ENCODE assay signal across 24 cellular contexts in the genomic region with DNA sequence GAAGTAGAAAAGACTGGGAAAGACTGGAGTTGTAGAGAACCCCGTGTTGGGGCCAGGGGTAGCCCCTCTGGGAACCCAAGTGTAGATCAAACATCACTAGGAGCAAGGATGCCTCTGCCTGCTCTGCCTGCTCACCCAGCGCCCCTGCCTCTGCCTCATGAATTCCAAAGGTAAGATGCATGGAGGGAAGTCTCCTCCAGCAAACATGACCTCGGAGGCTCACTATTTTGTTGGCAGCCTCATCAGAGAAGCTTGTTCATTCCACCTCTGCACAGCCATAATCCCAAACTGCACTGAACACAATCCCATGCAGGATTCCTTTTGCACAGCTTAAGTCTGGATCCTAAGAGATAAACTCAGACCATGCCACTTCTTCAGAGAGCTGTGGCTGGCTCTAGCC. TPM values are rescaled to one million over a fixed set of nuclear protein-coding genes. Genes with fewer than 3 reads are reported as not detected.
"Had no signal": no experiment of that assay in that cellular context is flagged by ENCODE, and none has a peak within 500 bp of the region (broad histone marks: within the 10 kb centered on the region; RNA-seq: fewer than 3 reads in every experiment).

No MANE protein-coding gene starts in this region.

- H3K27ac Mint-ChIP-seq: activated B cell treated with CpG ODN at 0.5 μM for 24 hours; activated CD4-positive, alpha-beta memory T cell treated with anti-CD3 and anti-CD28 coated beads for 36 hours; activated CD4-positive, alpha-beta T cell treated with anti-CD3 and anti-CD28 coated beads, Interleukin-2, amount 10 ng/mL, durations not matched to agents 7 days and 5 days; activated naive CD4-positive, alpha-beta T cell treated with anti-CD3 and anti-CD28 coated beads for 36 hours; activated naive CD8-positive, alpha-beta T cell; T-cell had no signal

- H3K27me3 Mint-ChIP-seq: activated B cell treated with CpG ODN at 0.5 μM for 24 hours; activated CD4-positive, alpha-beta memory T cell treated with anti-CD3 and anti-CD28 coated beads for 36 hours; activated naive CD8-positive, alpha-beta T cell; T-cell had no signal

- H3K9me3 Mint-ChIP-seq: activated B cell treated with CpG ODN at 0.5 μM for 24 hours; activated CD4-positive, alpha-beta memory T cell treated with anti-CD3 and anti-CD28 coated beads for 36 hours; activated CD4-positive, alpha-beta T cell treated with anti-CD3 and anti-CD28 coated beads, Interleukin-2, amount 10 ng/mL, durations not matched to agents 7 days and 5 days; activated naive CD4-positive, alpha-beta T cell treated with anti-CD3 and anti-CD28 coated beads for 36 hours; activated T-cell treated with anti-CD3 and anti-CD28 coated beads, Interleukin-2, amount 50 U/mL, for 4 hours; T-cell had no signal

- H3K4me3 Mint-ChIP-seq: activated B cell treated with CpG ODN at 0.5 μM for 24 hours; activated CD4-positive, alpha-beta memory T cell treated with anti-CD3 and anti-CD28 coated beads for 36 hours; activated CD4-positive, alpha-beta T cell treated with anti-CD3 and anti-CD28 coated beads, Interleukin-2, amount 10 ng/mL, durations not matched to agents 7 days and 5 days; activated naive CD4-positive, alpha-beta T cell treated with anti-CD3 and anti-CD28 coated beads for 36 hours; activated naive CD8-positive, alpha-beta T cell; activated T-cell treated with anti-CD3 and anti-CD28 coated beads, Interleukin-2, amount 50 U/mL, for 4 hours; T-cell had no signal

- ATAC-seq: activated T-cell treated with anti-CD3 and anti-CD28 coated beads, Interleukin-2, amount 50 U/mL, for 4 hours; PC-3; T-cell had no signal

- DNase-seq: activated B cell treated with CpG ODN at 0.5 μM for 24 hours; activated CD4-positive, alpha-beta memory T cell treated with anti-CD3 and anti-CD28 coated beads for 36 hours; activated CD4-positive, alpha-beta T cell treated with anti-CD3 and anti-CD28 coated beads for 1 hour; activated CD4-positive, alpha-beta T cell treated with anti-CD3 and anti-CD28 coated beads, Interleukin-2, amount 10 ng/mL, durations not matched to agents 7 days and 5 days; activated CD8-positive, alpha-beta memory T cell treated with anti-CD3 and anti-CD28 coated beads for 24 hours; activated gamma-delta T cell; activated naive CD4-positive, alpha-beta T cell treated with anti-CD3 and anti-CD28 coated beads for 36 hours; activated T-cell treated with anti-CD3 and anti-CD28 coated beads, Interleukin-2, amount 50 U/mL, for 4 hours; amygdala; caudate nucleus; MM.1S; NCI-H1105; NCI-H1436; NCI-H1694 treated with DMSO at 0.1 percent for 48 hours; NCI-H2029 treated with DMSO at 0.1 percent for 48 hours; NCI-H510A treated with DMSO at 0.1 percent for 48 hours; NCI-H69; NK-92 treated with Interleukin-12 subunit alpha and Interleukin-12 subunit beta, amount 100 ng/mL, for 24 hours; PC-3; SHP77 treated with DMSO at 0.1 percent for 48 hours; T-cell; T-helper 2 cell; T1000 had no signal

RNA-seq across cellular contexts. Expression of a gene that starts 5.7 kb away (rescaled TPM):
- total RNA-seq: activated CD4-positive, alpha-beta T cell treated with anti-CD3 and anti-CD28 coated beads, Interleukin-2, amount 10 ng/mL, durations not matched to agents 7 days and 5 days; activated T-cell treated with anti-CD3 and anti-CD28 coated beads, Interleukin-2, amount 50 U/mL, for 4 hours had no signal

RNA-seq across cellular contexts. Expression of a gene that starts 27.6 kb away (rescaled TPM):
- total RNA-seq: activated B cell treated with CpG ODN at 0.5 μM for 24 hours; activated CD4-positive, alpha-beta memory T cell treated with anti-CD3 and anti-CD28 coated beads for 36 hours; activated CD4-positive, alpha-beta T cell treated with anti-CD3 and anti-CD28 coated beads, Interleukin-2, amount 10 ng/mL, durations not matched to agents 7 days and 5 days; activated naive CD4-positive, alpha-beta T cell treated with anti-CD3 and anti-CD28 coated beads for 36 hours; PC-3 had no signal
